31 cellular contexts compared by ENCODE assay signal in genomic region chr20:44688053-44688625, GRCh38. TPM values are rescaled to one million over a fixed set of nuclear protein-coding genes. Genes with fewer than 3 reads are reported as not detected.
DNase-seq lines count a peak whose midpoint lies in the region; ATAC-seq, FAIRE-seq and TF ChIP-seq lines count a peak whose summit lies in the region.
"Had no signal": no experiment of that assay in that cellular context is flagged by ENCODE, and none has a peak within 500 bp of the region (broad histone marks: within the 10 kb centered on the region; RNA-seq: fewer than 3 reads in every experiment).

No MANE protein-coding gene starts in this region.

- dilution Hi-C loops in endothelial cell of umbilical vein (cut with MboI; ENCODE audit: extremely low pct_ligation_motif_present, low sequenced_read_pairs) = no loop called here

- H3K9me3 Mint-ChIP-seq in activated CD8-positive, alpha-beta T cell treated with anti-CD3 and anti-CD28 coated beads for 36 hours = no peaks in the 10 kb centered on the region

- peak; percentile 27; the same call in 1 of the 2 replicates for TF ChIP-seq CTCF in AG10803 (conservative IDR thresholded peaks at IDR 0.05; ENCODE audit: low read length)
- no peak for TF ChIP-seq CTCF in Panc1 (IDR thresholded peaks at IDR 0.05)
- TF ChIP-seq CTCF in endothelial cell of umbilical vein (IDR thresholded peaks at IDR 0.05; ENCODE audit: extremely low read depth in 1 of 2, insufficient read depth in 1 of 2, low read depth in 1 of 2, low read length in 2 of 2) = no peak
- no peak for TF ChIP-seq CTCF in activated CD8-positive, alpha-beta T cell treated with anti-CD3 and anti-CD28 coated beads for 36 hours (IDR thresholded peaks at IDR 0.05)

- no peaks in the 10 kb centered on the region for H3K36me3 Mint-ChIP-seq in activated CD8-positive, alpha-beta T cell treated with anti-CD3 and anti-CD28 coated beads for 36 hours (ENCODE audit: low read depth)
- H3K36me3 Mint-ChIP-seq: CD4-positive, CD25-positive, alpha-beta regulatory T cell had no signal

- peak overlapping the region; percentile 52 for H2AFZ ChIP-seq in endothelial cell of umbilical vein (ENCODE audit: low read depth, low read length)

- H3K27me3 ChIP-seq in Panc1 (ENCODE audit: control insufficient read depth, insufficient read depth, low read length) = no peaks in the 10 kb centered on the region
- H3K27me3 ChIP-seq in endothelial cell of umbilical vein (ENCODE audit: control insufficient read depth in 2 of 2, insufficient read depth in 2 of 2, low read length in 2 of 2) = no peaks in the 10 kb centered on the region
- H3K27me3 ChIP-seq: neutrophil, upper lobe of left lung had no signal

- H3K9me1 ChIP-seq in endothelial cell of umbilical vein (replicated peaks; ENCODE audit: control insufficient read depth, extremely low read depth, insufficient read depth, low read length) = no peaks in the 10 kb centered on the region

- peaks cover 6% of the 10 kb centered on the region for H3K4me1 Mint-ChIP-seq in activated CD8-positive, alpha-beta T cell treated with anti-CD3 and anti-CD28 coated beads for 36 hours (ENCODE audit: low read depth)

- no peaks in the 10 kb centered on the region for H3K79me2 ChIP-seq in endothelial cell of umbilical vein (ENCODE audit: control insufficient read depth, insufficient read depth, low read length)

- H3K4me1 ChIP-seq in Panc1 (ENCODE audit: control insufficient read depth, insufficient read depth, low read length) (peaks cover 27% of the 10 kb centered on the region), endothelial cell of umbilical vein (ENCODE audit: control insufficient read depth, extremely low read depth, insufficient read depth, low read length) (peaks cover 14% of the 10 kb centered on the region)

- POLR2A ChIA-PET in Panc1 (lab: Charles Lee) (no interaction called here), endothelial cell of umbilical vein (lab: Charles Lee) (no interaction called here)
- POLR2A ChIA-PET in activated CD8-positive, alpha-beta T cell treated with anti-CD3 and anti-CD28 coated beads for 36 hours (lab: Charles Lee) = no interaction called here

- peak; percentile 44 for FAIRE-seq in endothelial cell of umbilical vein (lab: Jason Lieb, UNC)
- FAIRE-seq in H54 (lab: Jason Lieb, UNC) = no peak
- FAIRE-seq: G401.6, GM18507, keratinocyte had no signal

- H3K4me2 ChIP-seq in endothelial cell of umbilical vein (ENCODE audit: insufficient read depth, low read length) = no peak overlapping the region

- no peak overlapping the region for H3K9ac ChIP-seq in endothelial cell of umbilical vein (replicated peaks; ENCODE audit: extremely low read depth, insufficient read depth, low read length)

- DNase-seq in AG10803 (ENCODE audit: low read depth) (no peak), Panc1 (ENCODE audit: low read depth, low spot score) (no peak), endothelial cell of umbilical vein (ENCODE audit: low read depth, low spot score) (peak; percentile 82), pulmonary artery endothelial cell (ENCODE audit: low read depth, low spot score) (peak; percentile 40), H54 (ENCODE audit: insufficient read length, low spot score) (no peak), activated gamma-delta T cell treated with Interleukin-2 at 50 U/mL for 16 hours (no peak), NCI-H2196 treated with DMSO at 0.1 percent for 48 hours (lab: John Stamatoyannopoulos, UW; ENCODE audit: unreplicated experiment) (no peak)
- DNase-seq in activated CD8-positive, alpha-beta T cell treated with anti-CD3 and anti-CD28 coated beads for 36 hours = no peak
- DNase-seq: activated CD4-positive, alpha-beta T cell treated with anti-CD3 and anti-CD28 coated beads, Interleukin-2, amount 50 U/mL, for 4 hours; activated CD8-positive, alpha-beta memory T cell treated with anti-CD3 and anti-CD28 coated beads, Interleukin-2, amount 50 U/mL, for 48 hours; activated naive CD8-positive, alpha-beta T cell treated with anti-CD3 and anti-CD28 coated beads, Interleukin-2, amount 10 ng/mL, durations not matched to agents 7 days and 5 days; brain microvascular endothelial cell; CD4-positive, CD25-positive, alpha-beta regulatory T cell; cortex of kidney; foreskin fibroblast; HCEC 1CT; KG1; NCI-H1694; NCI-H2171; NCI-H526; retina; stimulated activated CD4-positive, alpha-beta T cell treated with anti-CD3 and anti-CD28 coated beads, Interleukin-12 subunit alpha, Interleukin-12 subunit beta, amount 100 ng/mL, for 4 hours; stimulated activated naive CD8-positive, alpha-beta T cell treated with anti-CD3 and anti-CD28 coated beads, Interleukin-15, amount 100 ng/mL, for 72 hours; upper lobe of left lung; WERI-Rb-1 had no signal

- H3K27me3 Mint-ChIP-seq in activated CD8-positive, alpha-beta T cell treated with anti-CD3 and anti-CD28 coated beads for 36 hours = peaks cover 2% of the 10 kb centered on the region
- H3K27me3 Mint-ChIP-seq: stimulated activated naive CD8-positive, alpha-beta T cell treated with anti-CD3 and anti-CD28 coated beads, Interleukin-15, amount 100 ng/mL, for 72 hours had no signal

- H3K4me3 Mint-ChIP-seq in activated CD8-positive, alpha-beta T cell treated with anti-CD3 and anti-CD28 coated beads for 36 hours = no peak overlapping the region
- H3K4me3 Mint-ChIP-seq: activated naive CD8-positive, alpha-beta T cell treated with anti-CD3 and anti-CD28 coated beads, Interleukin-2, amount 10 ng/mL, durations not matched to agents 7 days and 5 days; CD4-positive, CD25-positive, alpha-beta regulatory T cell; stimulated activated naive CD8-positive, alpha-beta T cell treated with anti-CD3 and anti-CD28 coated beads, Interleukin-15, amount 100 ng/mL, for 72 hours had no signal

- no TSS peak for BruUV-seq in Panc1 (replicated peaks; lab: Mats Ljungman, UMichigan)
- no TSS peak for BruUV-seq in endothelial cell of umbilical vein (replicated peaks; lab: Mats Ljungman, UMichigan)

- H3K27ac ChIP-seq in Panc1 (ENCODE audit: low read length) (peak overlapping the region; percentile 84), endothelial cell of umbilical vein (ENCODE audit: insufficient read depth, low read depth, low read length) (no peak overlapping the region)
- H3K27ac ChIP-seq: brain microvascular endothelial cell, neutrophil, upper lobe of left lung, WERI-Rb-1 had no signal

- CTCF ChIA-PET in Panc1 (lab: Charles Lee) (no interaction called here), endothelial cell of umbilical vein (lab: Charles Lee) (interaction anchor here (1.5 to 2.9 kb wide), 3 partner anchors 15 to 44 kb away, joined by 4 to 26 read pairs (median 4); partner anchors contain the start of gene CCN5)
- CTCF ChIA-PET in activated CD8-positive, alpha-beta T cell treated with anti-CD3 and anti-CD28 coated beads for 36 hours (lab: Charles Lee) = no interaction called here

- intact Hi-C loops in Panc1 (cut with micrococcal nuclease; ENCODE audit: unreplicated experiment) = loop anchor here (10.0 kb wide), 1 partner anchor 177 kb away; no protein-coding TSS in a partner anchor
- intact Hi-C loops in endothelial cell of umbilical vein (cut with micrococcal nuclease) = no loop called here
- intact Hi-C loops in activated CD8-positive, alpha-beta T cell treated with anti-CD3 and anti-CD28 coated beads for 36 hours (cut with micrococcal nuclease) = loop anchor here (5.0 kb wide), 1 partner anchor 179 kb away; no protein-coding TSS in a partner anchor

- H3K9me3 ChIP-seq in Panc1 (ENCODE audit: control insufficient read depth, insufficient read depth, low read depth, low read length) (peaks cover 6% of the 10 kb centered on the region; the same call in 1 of the 2 replicates), endothelial cell of umbilical vein (replicated peaks; ENCODE audit: control insufficient read depth, insufficient read depth, low read length) (peaks cover 4% of the 10 kb centered on the region)
- H3K9me3 ChIP-seq: neutrophil, upper lobe of left lung had no signal

- H3K27ac Mint-ChIP-seq in activated CD8-positive, alpha-beta T cell treated with anti-CD3 and anti-CD28 coated beads for 36 hours = no peak overlapping the region
- H3K27ac Mint-ChIP-seq: activated naive CD8-positive, alpha-beta T cell treated with anti-CD3 and anti-CD28 coated beads, Interleukin-2, amount 10 ng/mL, durations not matched to agents 7 days and 5 days; activated T-helper 2 cell treated with anti-CD3 and anti-CD28 coated beads, Interferon-gamma antibody, Interleukin-2, Interleukin-4, amounts not matched to agents 10 μg/mL and 5 μg/mL and 100 μg/mL, durations not matched to agents 14 hours and 24 hours and 36 hours; CD4-positive, CD25-positive, alpha-beta regulatory T cell; stimulated activated naive CD8-positive, alpha-beta T cell treated with anti-CD3 and anti-CD28 coated beads, Interleukin-15, amount 100 ng/mL, for 72 hours had no signal

- ATAC-seq in Panc1 = no peak
- ATAC-seq in activated CD8-positive, alpha-beta T cell treated with anti-CD3 and anti-CD28 coated beads for 36 hours = no peak
- ATAC-seq: stimulated activated naive CD8-positive, alpha-beta T cell treated with anti-CD3 and anti-CD28 coated beads, Interleukin-15, amount 100 ng/mL, for 72 hours had no signal

- H4K20me1 ChIP-seq in endothelial cell of umbilical vein (replicated peaks; ENCODE audit: control insufficient read depth, extremely low read depth, insufficient read depth, low read length) = no peaks in the 10 kb centered on the region

- TF ChIP-seq POLR2A in endothelial cell of umbilical vein (IDR thresholded peaks at IDR 0.05; ENCODE audit: low read depth, low read length) (no peak), H54 (IDR thresholded peaks at IDR 0.05; ENCODE audit: low read depth, low read length) (no peak)

- in situ Hi-C loops in Panc1 (cut with HindIII; ENCODE audit: low pct_unique_long_range_greater_than_20kb, low sequenced_read_pairs) = no loop called here

- no peaks in the 10 kb centered on the region for H3K36me3 ChIP-seq in Panc1 (ENCODE audit: control insufficient read depth, insufficient read depth, low read length)
- H3K36me3 ChIP-seq in endothelial cell of umbilical vein (ENCODE audit: control insufficient read depth in 2 of 2, extremely low read depth in 1 of 2, insufficient read depth in 2 of 2, low read length in 2 of 2) = no peaks in the 10 kb centered on the region
- H3K36me3 ChIP-seq: brain microvascular endothelial cell, neutrophil, upper lobe of left lung had no signal

- no peak overlapping the region for H3K4me3 ChIP-seq in AG10803 (ENCODE audit: low read length)
- no peak overlapping the region for H3K4me3 ChIP-seq in Panc1 (ENCODE audit: low read depth in 2 of 2, low read length in 2 of 2)
- H3K4me3 ChIP-seq in endothelial cell of umbilical vein (replicated peaks in 1 of 3; ENCODE audit: insufficient read depth in 1 of 3, low read depth in 1 of 3, low read length in 3 of 3) = no peak overlapping the region
- H3K4me3 ChIP-seq: lung, upper lobe of left lung had no signal

RNA-seq across cellular contexts. Expression of gene CCN5, which starts 27.0 kb away (rescaled TPM):
- 15.2 TPM for total RNA-seq in Panc1 (2021; ENCODE audit: unreplicated experiment)
- polyA plus RNA-seq in Panc1 (2012; ENCODE audit: insufficient read length) = 32.0 TPM
- not detected in 2 replicates for total RNA-seq in endothelial cell of umbilical vein
- 0.03 and 0.14 TPM in 2 replicates for polyA plus RNA-seq in endothelial cell of umbilical vein
- 0.04 TPM in 1 of 2 replicates, not detected in the other for polyA plus RNA-seq in endothelial cell of umbilical vein (2011; cell fraction: cytosol; rRNA removed)
- 0.09 TPM in 1 of 2 replicates, not detected in the other for polyA plus RNA-seq in endothelial cell of umbilical vein (2011; cell fraction: nucleus; rRNA removed)
- polyA plus RNA-seq in endothelial cell of umbilical vein (2012) = not detected in 2 replicates
- polyA minus RNA-seq in endothelial cell of umbilical vein = 0.23 TPM in 1 of 2 replicates, not detected in the other
- 41.1 TPM for polyA minus RNA-seq in endothelial cell of umbilical vein (2011; cell fraction: cytosol; rRNA and poly(A)+ RNA removed)
- polyA minus RNA-seq in endothelial cell of umbilical vein (2011; cell fraction: nucleus; rRNA and poly(A)+ RNA removed) = 0.96 and 2.1 TPM in 2 replicates
- not detected in 2 replicates for total RNA-seq in pulmonary artery endothelial cell
- not detected for total RNA-seq in activated CD8-positive, alpha-beta T cell treated with anti-CD3 and anti-CD28 coated beads for 36 hours
- total RNA-seq: activated naive CD8-positive, alpha-beta T cell treated with anti-CD3 and anti-CD28 coated beads, Interleukin-2, amount 10 ng/mL, durations not matched to agents 7 days and 5 days; activated T-helper 2 cell treated with anti-CD3 and anti-CD28 coated beads, Interferon-gamma antibody, Interleukin-2, Interleukin-4, amounts not matched to agents 10 μg/mL and 5 μg/mL and 100 μg/mL, durations not matched to agents 14 hours and 24 hours and 36 hours; CD4-positive, CD25-positive, alpha-beta regulatory T cell had no signal
- polyA plus RNA-seq: CD4-positive, CD25-positive, alpha-beta regulatory T cell; keratinocyte had no signal

RNA-seq across cellular contexts. Expression of gene ADA, which starts 36.6 kb away (rescaled TPM):
- total RNA-seq in Panc1 (2021; ENCODE audit: unreplicated experiment) (53.8 TPM), endothelial cell of umbilical vein (26.3 and 33.2 TPM in 2 replicates), pulmonary artery endothelial cell (16.7 and 22.4 TPM in 2 replicates)
- 65.5 TPM for polyA plus RNA-seq in Panc1 (2012; ENCODE audit: insufficient read length)
- polyA plus RNA-seq in endothelial cell of umbilical vein = 29.8 and 33.1 TPM in 2 replicates
- polyA plus RNA-seq in endothelial cell of umbilical vein (2011; cell fraction: cytosol; rRNA removed) = 25.8 and 29.4 TPM in 2 replicates
- 49.2 and 50.3 TPM in 2 replicates for polyA plus RNA-seq in endothelial cell of umbilical vein (2011; cell fraction: nucleus; rRNA removed)
- 23.0 and 30.6 TPM in 2 replicates for polyA plus RNA-seq in endothelial cell of umbilical vein (2012)
- polyA minus RNA-seq in endothelial cell of umbilical vein = 23.0 and 24.0 TPM in 2 replicates
- 9.2 TPM for polyA minus RNA-seq in endothelial cell of umbilical vein (2011; cell fraction: cytosol; rRNA and poly(A)+ RNA removed)
- polyA minus RNA-seq in endothelial cell of umbilical vein (2011; cell fraction: nucleus; rRNA and poly(A)+ RNA removed) = 9.7 and 13.6 TPM in 2 replicates
- total RNA-seq in activated CD8-positive, alpha-beta T cell treated with anti-CD3 and anti-CD28 coated beads for 36 hours = 10 to 100 TPM; 32.8 to 36.7 TPM

RNA-seq across cellular contexts. Expression of gene KCNK15, which starts 57.5 kb away (rescaled TPM):
- 7.4 TPM for total RNA-seq in Panc1 (2021; ENCODE audit: unreplicated experiment)
- 13.2 TPM for polyA plus RNA-seq in Panc1 (2012; ENCODE audit: insufficient read length)
- not detected in 2 replicates for total RNA-seq in endothelial cell of umbilical vein
- polyA plus RNA-seq in endothelial cell of umbilical vein = 0.05 and 0.06 TPM in 2 replicates
- not detected in 2 replicates for polyA plus RNA-seq in endothelial cell of umbilical vein (2011; cell fraction: cytosol; rRNA removed)
- not detected in 2 replicates for polyA plus RNA-seq in endothelial cell of umbilical vein (2011; cell fraction: nucleus; rRNA removed)
- not detected in 2 replicates for polyA plus RNA-seq in endothelial cell of umbilical vein (2012)
- not detected in 2 replicates for polyA minus RNA-seq in endothelial cell of umbilical vein
- 21.4 TPM for polyA minus RNA-seq in endothelial cell of umbilical vein (2011; cell fraction: cytosol; rRNA and poly(A)+ RNA removed)
- 0.14 TPM in 1 of 2 replicates, not detected in the other for polyA minus RNA-seq in endothelial cell of umbilical vein (2011; cell fraction: nucleus; rRNA and poly(A)+ RNA removed)
- not detected in 2 replicates for total RNA-seq in pulmonary artery endothelial cell
- total RNA-seq in activated CD8-positive, alpha-beta T cell treated with anti-CD3 and anti-CD28 coated beads for 36 hours = under 1 TPM; 0.25 to 0.29 TPM
- total RNA-seq: activated naive CD8-positive, alpha-beta T cell treated with anti-CD3 and anti-CD28 coated beads, Interleukin-2, amount 10 ng/mL, durations not matched to agents 7 days and 5 days; CD4-positive, CD25-positive, alpha-beta regulatory T cell had no signal
- polyA plus RNA-seq: CD4-positive, CD25-positive, alpha-beta regulatory T cell; keratinocyte had no signal

Comparison
In these comparisons a context has a peak if more than half of its experiments do, and no peak if none do; other contexts are left out.
1. DNase-seq: peak in endothelial cell of umbilical vein (single experiment) and pulmonary artery endothelial cell (single experiment); none in AG10803 (single experiment), Panc1 (single experiment), H54 (single experiment), activated gamma-delta T cell treated with Interleukin-2 at 50 U/mL for 16 hours (single experiment), activated CD8-positive, alpha-beta T cell treated with anti-CD3 and anti-CD28 coated beads for 36 hours (single experiment) and NCI-H2196 treated with DMSO at 0.1 percent for 48 hours (single experiment).
2. RNA of gene CCN5, which starts 27.0 kb away (total RNA-seq): 15.2 TPM in Panc1 (single experiment); not detected in endothelial cell of umbilical vein, not detected in pulmonary artery endothelial cell and not detected in activated CD8-positive, alpha-beta T cell treated with anti-CD3 and anti-CD28 coated beads for 36 hours; every median in the first group is over 10 times any median in the second.